1 cellular context compared by ENCODE assay signal in the genomic region with DNA sequence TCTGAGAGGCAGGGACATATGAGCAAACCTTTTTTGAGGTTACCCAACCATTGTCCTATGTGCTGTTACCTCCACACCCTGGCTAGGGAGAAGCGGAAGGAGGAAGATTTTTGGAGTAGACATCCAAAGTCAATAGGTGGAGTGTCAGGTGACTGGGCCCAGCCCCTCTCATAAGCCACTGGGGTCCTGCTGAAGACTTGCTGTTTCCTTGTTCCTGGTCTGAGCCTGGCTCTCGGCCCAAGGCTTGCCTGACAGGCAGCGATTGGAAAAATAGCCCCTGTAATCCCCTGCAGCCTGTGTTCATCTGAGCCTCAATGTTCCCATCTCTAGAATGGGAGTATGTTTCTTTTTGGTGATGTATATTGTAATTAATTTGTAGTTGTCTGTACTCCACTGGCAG.
TF ChIP-seq lines count a peak whose summit lies in the region.

No MANE protein-coding gene starts in this region.

TF ChIP-seq in K562, 482 proteins besides CTCF, POLR2A, EP300 and RAD21 (continued from another document):
- TF ChIP-seq HDGF (IDR thresholded peaks at IDR 0.05) (no peak), SNRNP70 (optimal IDR thresholded peaks at IDR 0.05; ENCODE audit: low read depth, low read length) (no peak), YY1 (IDR thresholded peaks at IDR 0.05; ENCODE audit: borderline replicate concordance in 1 of 3, control insufficient read depth in 1 of 3, extremely low read depth in 1 of 3, insufficient read depth in 3 of 3, insufficient read length in 1 of 3, insufficient replicate concordance in 2 of 3, low read depth in 1 of 3, low read length in 2 of 3) (no peak), SRF (CRISPR knock-in tag; IDR thresholded peaks at IDR 0.05) (no peak), ZNF778 (CRISPR knock-in tag; IDR thresholded peaks at IDR 0.05) (no peak), SMAD2 (IDR thresholded peaks at IDR 0.05; ENCODE audit: low read depth, low read length) (no peak), SMARCA5 (IDR thresholded peaks at IDR 0.05) (peak; percentile 79), KDM5B (IDR thresholded peaks at IDR 0.05; ENCODE audit: insufficient replicate concordance, low read depth, low read length) (no peak), ADNP (tag; IDR thresholded peaks at IDR 0.05) (peak; percentile 91), STAG1 (CRISPR knock-in tag; IDR thresholded peaks at IDR 0.05; ENCODE audit: borderline replicate concordance) (no peak), ILF3 (IDR thresholded peaks at IDR 0.05; ENCODE audit: borderline replicate concordance) (no peak), PTBP1 (IDR thresholded peaks at IDR 0.05; ENCODE audit: low read depth, low read length) (0 out of 2 replicates have a peak, but pooled peaks have one; percentile 57), ZNF354B (CRISPR knock-in tag; IDR thresholded peaks at IDR 0.05) (no peak), ELF4 (CRISPR knock-in tag; IDR thresholded peaks at IDR 0.05) (no peak), BCOR (IDR thresholded peaks at IDR 0.05) (peak; percentile 97), BCL6 (CRISPR knock-in tag; IDR thresholded peaks at IDR 0.05) (no peak), SMARCA4 (IDR thresholded peaks at IDR 0.05) (no peak), USF2 (CRISPR knock-in tag; IDR thresholded peaks at IDR 0.05) (no peak), CBX1 (IDR thresholded peaks at IDR 0.05; ENCODE audit: low read depth) (peak; percentile 55; the same call in 1 of the 2 replicates)
- TF ChIP-seq, protein P1, sequence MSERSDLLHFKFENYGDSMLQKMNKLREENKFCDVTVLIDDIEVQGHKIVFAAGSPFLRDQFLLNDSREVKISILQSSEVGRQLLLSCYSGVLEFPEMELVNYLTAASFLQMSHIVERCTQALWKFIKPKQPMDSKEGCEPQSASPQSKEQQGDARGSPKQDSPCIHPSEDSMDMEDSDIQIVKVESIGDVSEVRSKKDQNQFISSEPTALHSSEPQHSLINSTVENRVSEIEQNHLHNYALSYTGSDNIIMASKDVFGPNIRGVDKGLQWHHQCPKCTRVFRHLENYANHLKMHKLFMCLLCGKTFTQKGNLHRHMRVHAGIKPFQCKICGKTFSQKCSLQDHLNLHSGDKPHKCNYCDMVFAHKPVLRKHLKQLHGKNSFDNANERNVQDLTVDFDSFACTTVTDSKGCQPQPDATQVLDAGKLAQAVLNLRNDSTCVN (CRISPR knock-in tag; IDR thresholded peaks at IDR 0.05): no peak
- TF ChIP-seq, protein P2, sequence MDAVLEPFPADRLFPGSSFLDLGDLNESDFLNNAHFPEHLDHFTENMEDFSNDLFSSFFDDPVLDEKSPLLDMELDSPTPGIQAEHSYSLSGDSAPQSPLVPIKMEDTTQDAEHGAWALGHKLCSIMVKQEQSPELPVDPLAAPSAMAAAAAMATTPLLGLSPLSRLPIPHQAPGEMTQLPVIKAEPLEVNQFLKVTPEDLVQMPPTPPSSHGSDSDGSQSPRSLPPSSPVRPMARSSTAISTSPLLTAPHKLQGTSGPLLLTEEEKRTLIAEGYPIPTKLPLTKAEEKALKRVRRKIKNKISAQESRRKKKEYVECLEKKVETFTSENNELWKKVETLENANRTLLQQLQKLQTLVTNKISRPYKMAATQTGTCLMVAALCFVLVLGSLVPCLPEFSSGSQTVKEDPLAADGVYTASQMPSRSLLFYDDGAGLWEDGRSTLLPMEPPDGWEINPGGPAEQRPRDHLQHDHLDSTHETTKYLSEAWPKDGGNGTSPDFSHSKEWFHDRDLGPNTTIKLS (IDR thresholded peaks at IDR 0.05; ENCODE audit: borderline replicate concordance, low read depth): no peak
TF ChIP-seq in K562: peak in this region for 11.
